8 cellular contexts compared by ENCODE assay signal in the genomic region with DNA sequence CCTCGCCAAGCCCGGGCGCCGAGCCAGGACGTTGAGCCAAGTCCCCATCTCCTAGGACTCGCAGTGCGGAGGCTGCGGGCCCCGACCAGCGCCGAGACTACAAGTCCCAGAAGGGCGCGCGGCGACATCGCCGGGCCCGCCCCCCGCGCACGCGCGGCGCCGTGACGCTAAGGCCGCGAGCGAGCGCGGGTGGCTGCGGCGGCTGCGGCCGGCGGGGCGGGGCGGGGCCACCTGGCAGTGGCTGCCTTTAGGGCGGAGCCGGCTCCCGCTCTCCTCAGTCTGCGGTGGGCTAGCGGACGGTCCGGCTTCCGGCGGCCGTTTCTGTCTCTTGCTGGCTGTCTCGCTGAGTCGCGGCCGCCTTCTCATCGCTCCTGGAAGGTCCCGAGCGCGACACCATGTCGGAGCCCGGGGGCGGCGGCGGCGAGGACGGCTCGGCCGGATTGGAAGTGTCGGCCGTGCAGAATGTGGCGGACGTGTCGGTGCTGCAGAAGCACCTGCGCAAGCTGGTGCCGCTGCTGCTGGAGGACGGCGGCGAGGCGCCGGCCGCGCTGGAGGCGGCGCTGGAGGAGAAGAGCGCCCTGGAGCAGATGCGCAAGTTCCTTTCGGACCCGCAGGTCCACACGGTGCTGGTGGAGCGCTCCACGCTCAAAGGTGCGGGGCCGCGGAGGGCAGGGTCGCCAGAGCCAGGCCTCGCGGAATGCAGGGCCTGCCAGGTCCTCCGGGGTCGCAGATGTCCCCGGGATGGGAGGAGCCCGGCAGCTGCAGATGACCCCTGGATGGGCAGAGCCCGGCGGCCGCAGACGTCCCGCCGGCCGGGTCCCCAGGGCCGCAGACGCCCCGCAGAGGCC. TPM values are rescaled to one million over a fixed set of nuclear protein-coding genes. Genes with fewer than 3 reads are reported as not detected.
A peak's percentile ranks its signal among the peaks of the same experiment; 100 is the strongest.
DNase-seq lines count a peak whose midpoint lies in the region; ATAC-seq and TF ChIP-seq lines count a peak whose summit lies in the region.

DYNC1H1 (plus strand) TSS at position 277 of the 848 bp plus-strand sequence; CDS start at position 396, 119 bp downstream.

- H3K4me3 Mint-ChIP-seq in IgD-negative memory B cell (peak within 1 kb of the TSS; percentile 91 to 97 (median 96)), endothelial cell (ENCODE audit: unreplicated experiment) (peak within 1 kb of the TSS; percentile 94), mesothelial cell of epicardium (peak within 1 kb of the TSS; percentile 95)

- H3K9me2 ChIP-seq in OCI-LY7 (ENCODE audit: insufficient read depth, low read length): no peaks in the 10 kb centered on the region

- H3K36me3 Mint-ChIP-seq in IgD-negative memory B cell: no peaks in the 10 kb centered on the region
- peaks cover 3% of the 10 kb centered on the region for H3K36me3 Mint-ChIP-seq in endothelial cell (ENCODE audit: low read depth, unreplicated experiment)
- H3K36me3 Mint-ChIP-seq in mesothelial cell of epicardium: peaks cover 6% of the 10 kb centered on the region

- DNase-seq in D341Med (ENCODE audit: low spot score) (peak; percentile 96), OCI-LY7 (ENCODE audit: low spot score) (peak; percentile 95), endothelial cell (ENCODE audit: low spot score) (peak; percentile 94), mesothelial cell of epicardium (ENCODE audit: low spot score in 2 of 2, unreplicated experiment in 2 of 2) (peak; percentile 93 to 95)
- DNase-seq in activated CD8-positive, alpha-beta memory T cell treated with anti-CD3 and anti-CD28 coated beads, Interleukin-2, amount 50 U/mL, for 48 hours: peak; percentile 94
- peak; percentile 82 for DNase-seq in stimulated activated CD8-positive, alpha-beta memory T cell treated with anti-CD3 and anti-CD28 coated beads, Interleukin-15, amount 100 ng/mL, for 24 hours (ENCODE audit: low read depth)

- TF ChIP-seq CTCF in OCI-LY7 (conservative IDR thresholded peaks at IDR 0.05; ENCODE audit: low read length) (no peak), endothelial cell (IDR thresholded peaks at IDR 0.05; ENCODE audit: unreplicated experiment) (no peak), mesothelial cell of epicardium (IDR thresholded peaks at IDR 0.05; ENCODE audit: unreplicated experiment) (no peak)

- H3K36me3 ChIP-seq in OCI-LY7 (ENCODE audit: insufficient read depth, low read length): peaks cover 14% of the 10 kb centered on the region

- H3K4me3 ChIP-seq in OCI-LY7 (ENCODE audit: low read depth, low read length, poor library complexity, severe bottlenecking): peak within 1 kb of the TSS; percentile 97

- H3K9me3 ChIP-seq in OCI-LY7 (ENCODE audit: low read length): no peaks in the 10 kb centered on the region

- CTCF ChIA-PET in OCI-LY7 (lab: Charles Lee; ENCODE audit: unreplicated experiment): no interaction called here

- intact Hi-C loops in OCI-LY7 (cut with micrococcal nuclease; ENCODE audit: unreplicated experiment): loop anchor here (1.0 to 5.0 kb wide), 5 partner anchors 16 to 353 kb away; partner anchors contain the start of gene ZNF839

- peaks cover 49% of the 10 kb centered on the region for H3K79me2 ChIP-seq in OCI-LY7 (ENCODE audit: insufficient read depth, low read depth, low read length)

- peaks cover 10% of the 10 kb centered on the region; the same call in 1 of the 2 replicates for H4K20me1 ChIP-seq in OCI-LY7 (ENCODE audit: insufficient read depth, low read length)

- POLR2A ChIA-PET in OCI-LY7 (lab: Charles Lee): interaction anchor here (0.7 to 1.4 kb wide), 3 partner anchors 121 to 214 kb away, joined by 3 to 4 read pairs (median 3); no protein-coding TSS in a partner anchor

- H3K27me3 Mint-ChIP-seq in IgD-negative memory B cell (no peaks in the 10 kb centered on the region), endothelial cell (ENCODE audit: unreplicated experiment) (peaks cover 8% of the 10 kb centered on the region), mesothelial cell of epicardium (ENCODE audit: low read depth) (no peaks in the 10 kb centered on the region)

- peak within 1 kb of the TSS; percentile 61 for H3K27ac ChIP-seq in OCI-LY7 (ENCODE audit: low read depth, low read length, poor library complexity, severe bottlenecking)

- H3K4me1 ChIP-seq in OCI-LY7 (ENCODE audit: insufficient read depth, low read length, poor library complexity, severe bottlenecking): peaks cover 30% of the 10 kb centered on the region

- H3K27ac Mint-ChIP-seq in IgD-negative memory B cell (peak within 1 kb of the TSS; percentile 74 to 97 (median 95)), endothelial cell (ENCODE audit: unreplicated experiment) (no peak within 1 kb of the TSS), mesothelial cell of epicardium (peak within 1 kb of the TSS; percentile 92)

- H3K4me2 ChIP-seq in OCI-LY7 (ENCODE audit: low read length): peak within 1 kb of the TSS; percentile 90

- H2AFZ ChIP-seq in OCI-LY7 (ENCODE audit: low read length): peak within 1 kb of the TSS; percentile 63; the same call in 1 of the 2 replicates

- H3K4me1 Mint-ChIP-seq in IgD-negative memory B cell: peaks cover 27 to 38% (median 34%) of the 10 kb centered on the region in 3 donors
- H3K4me1 Mint-ChIP-seq in endothelial cell (ENCODE audit: unreplicated experiment): peaks cover 3% of the 10 kb centered on the region
- peaks cover 33% of the 10 kb centered on the region for H3K4me1 Mint-ChIP-seq in mesothelial cell of epicardium

- no peaks in the 10 kb centered on the region for H3K9me3 Mint-ChIP-seq in IgD-negative memory B cell
- no peaks in the 10 kb centered on the region for H3K9me3 Mint-ChIP-seq in endothelial cell (ENCODE audit: unreplicated experiment)
- no peaks in the 10 kb centered on the region for H3K9me3 Mint-ChIP-seq in mesothelial cell of epicardium

- peak; percentile 83 for ATAC-seq in GM21528 (IDR thresholded peaks at IDR 0.05; ENCODE audit: low FRiP score, unreplicated experiment)

- BruUV-seq in OCI-LY7 (replicated peaks; lab: Mats Ljungman, UMichigan): no TSS peak

RNA-seq across cellular contexts. Expression of gene DYNC1H1, which starts in this region (rescaled TPM):
- polyA plus RNA-seq in IgD-negative memory B cell: 54.4 TPM
- total RNA-seq in OCI-LY7 (2014; rRNA removed; shearing (Covaris generic)): 207 and 209 TPM in 2 replicates
- total RNA-seq in OCI-LY7 (2022): 291 TPM in 2 replicates
- total RNA-seq in endothelial cell (ENCODE audit: unreplicated experiment): 662 TPM
- 460 to 515 TPM (median 465 TPM) in 3 replicates for total RNA-seq in mesothelial cell of epicardium

Comparison
In these comparisons a context has a peak if more than half of its experiments do, and no peak if none do; other contexts are left out.
1. Peak in every context shown above with its lines: DNase-seq, ATAC-seq, H3K4me3 ChIP-seq and H3K27ac ChIP-seq.